7 cellular contexts compared by ENCODE assay signal in the genomic region with DNA sequence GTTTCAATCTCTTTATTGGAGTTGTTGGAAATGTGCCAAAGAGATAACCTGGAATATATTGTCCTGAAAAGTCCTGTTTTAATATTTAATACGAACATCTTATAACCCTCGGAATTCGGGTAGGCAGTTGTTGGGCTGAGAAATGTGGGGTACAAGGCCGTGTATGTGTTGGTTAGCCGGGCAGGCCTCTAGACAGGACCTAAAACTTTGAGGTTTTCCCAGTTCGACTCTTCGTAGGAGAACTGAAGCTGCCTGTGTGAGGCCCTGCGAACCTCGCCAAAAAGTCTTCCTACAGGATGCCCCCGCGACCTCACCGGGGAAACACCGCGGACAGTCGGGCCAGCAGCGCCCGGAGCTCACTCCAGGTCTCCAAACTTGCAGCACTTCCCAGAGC. TPM values are rescaled to one million over a fixed set of nuclear protein-coding genes. Genes with fewer than 3 reads are reported as not detected.
A peak's percentile ranks its signal among the peaks of the same experiment; 100 is the strongest.
DNase-seq lines count a peak whose midpoint lies in the region; ATAC-seq and TF ChIP-seq lines count a peak whose summit lies in the region.

No MANE protein-coding gene starts in this region.

- peak overlapping the region; percentile 2 for H3K9ac ChIP-seq in trophoblast cell (ENCODE audit: low read length)

- H3K36me3 ChIP-seq in trophoblast cell (ENCODE audit: control insufficient read depth in 1 of 2, insufficient read depth in 2 of 2, low read length in 2 of 2) = no peaks in the 10 kb centered on the region

- peak overlapping the region; percentile 44 for H3K27ac Mint-ChIP-seq in endothelial cell (ENCODE audit: unreplicated experiment)

- H2AK5ac ChIP-seq in trophoblast cell (ENCODE audit: low read length) = no peak overlapping the region

- H3K27me3 Mint-ChIP-seq in endothelial cell (ENCODE audit: unreplicated experiment) = peaks cover 5% of the 10 kb centered on the region

- H4K8ac ChIP-seq in trophoblast cell (ENCODE audit: low read depth, low read length) = peak overlapping the region; percentile 88

- TF ChIP-seq CTCF in endothelial cell (IDR thresholded peaks at IDR 0.05; ENCODE audit: unreplicated experiment) = no peak

- peak overlapping the region; percentile 81 for H2AFZ ChIP-seq in trophoblast cell (ENCODE audit: insufficient read depth, low read length, poor library complexity)

- peak overlapping the region; percentile 99 for H2BK5ac ChIP-seq in trophoblast cell (ENCODE audit: low read depth, low read length, poor library complexity)

- no peak overlapping the region for H3K23ac ChIP-seq in trophoblast cell (ENCODE audit: low read length)

- peaks cover 22% of the 10 kb centered on the region for H3K36me3 Mint-ChIP-seq in endothelial cell (ENCODE audit: low read depth, unreplicated experiment)

- H3K4me1 ChIP-seq in trophoblast cell (ENCODE audit: control insufficient read depth in 1 of 2, insufficient read depth in 2 of 2, low read length in 2 of 2) = peaks cover 4 to 23% of the 10 kb centered on the region in 2 experiments

- H2BK120ac ChIP-seq in trophoblast cell (ENCODE audit: insufficient read depth, low read length, poor library complexity) = peak overlapping the region; percentile 76

- no peaks in the 10 kb centered on the region for H3K9me3 Mint-ChIP-seq in endothelial cell (ENCODE audit: unreplicated experiment)

- H3K27me3 ChIP-seq in trophoblast cell (ENCODE audit: insufficient read depth, low read length) = no peaks in the 10 kb centered on the region

- peak overlapping the region; percentile 98 for H4K91ac ChIP-seq in trophoblast cell (ENCODE audit: low read depth, low read length)

- H3K9me3 ChIP-seq in trophoblast cell (ENCODE audit: insufficient read depth, low read depth, low read length) = no peaks in the 10 kb centered on the region

- peak overlapping the region; percentile 91 for H3K27ac ChIP-seq in trophoblast cell (ENCODE audit: low read depth, low read length)

- peaks cover 28% of the 10 kb centered on the region for H3K79me2 ChIP-seq in trophoblast cell (ENCODE audit: control insufficient read depth, insufficient read depth, low read length, poor library complexity)

- peaks cover 26% of the 10 kb centered on the region for H3K79me1 ChIP-seq in trophoblast cell (ENCODE audit: low read length)

- no CpG with 5 or more reads among the region's 17 CpGs for WGBS in trophoblast cell (ENCODE audit: extremely low coverage, insufficient coverage, insufficient read length)

- H3K4me1 Mint-ChIP-seq in endothelial cell (ENCODE audit: unreplicated experiment) = peaks cover 47% of the 10 kb centered on the region

- peak overlapping the region; percentile 79 for H2BK12ac ChIP-seq in trophoblast cell (ENCODE audit: low read length)

- peak overlapping the region; percentile 99 for H3K18ac ChIP-seq in trophoblast cell (ENCODE audit: low read length)

- peak overlapping the region; percentile 89 for H3K4me3 ChIP-seq in trophoblast cell (ENCODE audit: low read depth, low read length)

- no peak overlapping the region for H4K12ac ChIP-seq in trophoblast cell (ENCODE audit: low read depth, low read length)

- peak overlapping the region; percentile 60 for H3K4me2 ChIP-seq in trophoblast cell (ENCODE audit: low read length)

- peak; percentile 31 for DNase-seq in MV-4-11 (lab: John Stamatoyannopoulos, UW)
- DNase-seq in endothelial cell (ENCODE audit: low spot score) = no peak
- DNase-seq in trophoblast cell = no peak
- no peak for DNase-seq in NCI-H2107 treated with DMSO at 0.1 percent for 48 hours (lab: John Stamatoyannopoulos, UW; ENCODE audit: unreplicated experiment)
- no peak for DNase-seq in HuH-7.5 (ENCODE audit: low spot score)

- peak overlapping the region; percentile 100 for H3K14ac ChIP-seq in trophoblast cell (ENCODE audit: low read length)

- peak overlapping the region; percentile 53 for H3K4ac ChIP-seq in trophoblast cell (ENCODE audit: low read depth, low read length)

- H3K4me3 Mint-ChIP-seq in endothelial cell (ENCODE audit: unreplicated experiment) = peak overlapping the region; percentile 74

- ATAC-seq in GM21526 (IDR thresholded peaks at IDR 0.05; ENCODE audit: low FRiP score, unreplicated experiment) = peak; percentile 5
- no peak for ATAC-seq in HG02840 (IDR thresholded peaks at IDR 0.05; ENCODE audit: low FRiP score, unreplicated experiment)

RNA-seq across cellular contexts. Expression of a gene that starts 0.6 kb away (rescaled TPM):
- total RNA-seq in endothelial cell (ENCODE audit: unreplicated experiment) = 198 TPM
- 96.7 and 103 TPM in 2 replicates for polyA plus RNA-seq in trophoblast cell (2013)
